In genomic region chr2:158624961-158625360, GRCh38 we compare ENCODE assay signal across 28 cellular contexts.
"Had no signal": no experiment of that assay in that cellular context is flagged by ENCODE, and none has a peak within 500 bp of the region (broad histone marks: within the 10 kb centered on the region; RNA-seq: fewer than 3 reads in every experiment).

No MANE protein-coding gene starts in this region.

- H3K27me3 ChIP-seq: body of pancreas, esophagus squamous epithelium had no signal

- H3K27me3 Mint-ChIP-seq: activated CD4-positive, alpha-beta memory T cell treated with anti-CD3 and anti-CD28 coated beads for 36 hours; activated CD4-positive, alpha-beta T cell treated with anti-CD3 and anti-CD28 coated beads for 36 hours; activated CD4-positive, alpha-beta T cell treated with anti-CD3 and anti-CD28 coated beads, Interleukin-2, amount 10 ng/mL, durations not matched to agents 24 days and 14 days; activated naive CD8-positive, alpha-beta T cell; activated T-helper 17 cell treated with anti-CD3 and anti-CD28 coated beads, Interleukin-2, amount 50 U/mL, for 72 hours; T-helper 17 cell had no signal

- H3K4me1 Mint-ChIP-seq: activated CD4-positive, alpha-beta T cell treated with anti-CD3 and anti-CD28 coated beads for 36 hours; activated CD4-positive, alpha-beta T cell treated with anti-CD3 and anti-CD28 coated beads, Interleukin-2, amount 10 ng/mL, durations not matched to agents 24 days and 14 days; activated T-helper 17 cell treated with anti-CD3 and anti-CD28 coated beads, Interleukin-2, amount 50 U/mL, for 72 hours; T-helper 17 cell had no signal

- H3K27ac ChIP-seq: body of pancreas, epithelial cell of prostate, esophagus squamous epithelium, WERI-Rb-1 had no signal

- ATAC-seq: activated CD4-positive, alpha-beta T cell treated with anti-CD3 and anti-CD28 coated beads for 36 hours; activated T-cell treated with anti-CD3 and anti-CD28 coated beads, Interleukin-2, amount 50 U/mL, for 4 hours; activated T-helper 17 cell treated with anti-CD3 and anti-CD28 coated beads, Interleukin-2, amount 50 U/mL, for 72 hours; body of pancreas; T-helper 17 cell had no signal

- H3K4me1 ChIP-seq: body of pancreas, esophagus squamous epithelium had no signal

- H3K4me3 Mint-ChIP-seq: activated CD4-positive, alpha-beta memory T cell treated with anti-CD3 and anti-CD28 coated beads for 36 hours; activated CD4-positive, alpha-beta T cell treated with anti-CD3 and anti-CD28 coated beads for 36 hours; activated CD4-positive, alpha-beta T cell treated with anti-CD3 and anti-CD28 coated beads, Interleukin-2, amount 10 ng/mL, durations not matched to agents 24 days and 14 days; activated naive CD8-positive, alpha-beta T cell; activated T-cell treated with anti-CD3 and anti-CD28 coated beads, Interleukin-2, amount 50 U/mL, for 4 hours; activated T-helper 17 cell treated with anti-CD3 and anti-CD28 coated beads, Interleukin-2, amount 50 U/mL, for 72 hours; T-helper 17 cell; T-helper 2 cell treated with Interferon-gamma antibody and Interleukin-4, amounts not matched to agents 5 μg/mL and 100 μg/mL, for 36 hours had no signal

- H3K9me3 ChIP-seq: body of pancreas, esophagus squamous epithelium had no signal

- H3K27ac Mint-ChIP-seq: activated CD4-positive, alpha-beta memory T cell treated with anti-CD3 and anti-CD28 coated beads for 36 hours; activated CD4-positive, alpha-beta T cell treated with anti-CD3 and anti-CD28 coated beads for 36 hours; activated CD4-positive, alpha-beta T cell treated with anti-CD3 and anti-CD28 coated beads, Interleukin-2, amount 10 ng/mL, durations not matched to agents 24 days and 14 days; activated naive CD8-positive, alpha-beta T cell; activated T-helper 17 cell treated with anti-CD3 and anti-CD28 coated beads, Interleukin-2, amount 50 U/mL, for 72 hours; T-helper 17 cell; T-helper 2 cell treated with Interferon-gamma antibody and Interleukin-4, amounts not matched to agents 5 μg/mL and 100 μg/mL, for 36 hours had no signal

- DNase-seq: activated CD4-positive, alpha-beta memory T cell treated with anti-CD3 and anti-CD28 coated beads for 36 hours; activated CD4-positive, alpha-beta T cell treated with anti-CD3 and anti-CD28 coated beads for 36 hours; activated CD4-positive, alpha-beta T cell treated with anti-CD3 and anti-CD28 coated beads, Interleukin-2, amount 10 ng/mL, durations not matched to agents 24 days and 14 days; activated CD4-positive, CD25-positive, alpha-beta regulatory T cell; activated CD4-positive, CD25-positive, alpha-beta regulatory T cell treated with anti-CD3 and anti-CD28 coated beads, Interleukin-2, amount 50 U/mL, for 72 hours; activated CD8-positive, alpha-beta memory T cell treated with anti-CD3 and anti-CD28 coated beads for 24 hours; activated effector memory CD4-positive, alpha-beta T cell treated with Interleukin-2 at 50 U/mL for 16 hours; activated gamma-delta T cell treated with Interleukin-2 at 50 U/mL for 16 hours; activated naive CD4-positive, alpha-beta T cell treated with anti-CD3 and anti-CD28 coated beads, Interleukin-2, amount 50 U/mL, for 16 hours; activated naive CD4-positive, alpha-beta T cell treated with Interleukin-2 at 50 U/mL for 16 hours; activated T-cell treated with anti-CD3 and anti-CD28 coated beads, Interleukin-2, amount 50 U/mL, for 4 hours; amniotic stem cell; anterior cingulate cortex; body of pancreas; caudate nucleus; cortex of kidney; effector CD8-positive, alpha-beta T cell; esophagus squamous epithelium; foreskin melanocyte; head of caudate nucleus; T-helper 1 cell; T-helper 17 cell; T1000; WERI-Rb-1 had no signal

- H3K9me3 Mint-ChIP-seq: activated CD4-positive, alpha-beta memory T cell treated with anti-CD3 and anti-CD28 coated beads for 36 hours; activated CD4-positive, alpha-beta T cell treated with anti-CD3 and anti-CD28 coated beads, Interleukin-2, amount 10 ng/mL, durations not matched to agents 24 days and 14 days; activated T-cell treated with anti-CD3 and anti-CD28 coated beads, Interleukin-2, amount 50 U/mL, for 4 hours; activated T-helper 17 cell treated with anti-CD3 and anti-CD28 coated beads, Interleukin-2, amount 50 U/mL, for 72 hours; T-helper 2 cell treated with Interferon-gamma antibody and Interleukin-4, amounts not matched to agents 5 μg/mL and 100 μg/mL, for 36 hours had no signal

- H3K4me3 ChIP-seq: body of pancreas, esophagus squamous epithelium had no signal
